Comparison of ENCODE assay signal across 8 cellular contexts in genomic region chr3:48556796-48557626, GRCh38. TPM values are rescaled to one million over a fixed set of nuclear protein-coding genes. Genes with fewer than 3 reads are reported as not detected.
DNase-seq lines count a peak whose midpoint lies in the region; ATAC-seq and TF ChIP-seq lines count a peak whose summit lies in the region.

TSS of gene PFKFB4 (minus strand) at chr3:48556803. CDS start at chr3:48556777, 26 bp downstream.

- H3K4me1 Mint-ChIP-seq in activated T-helper 17 cell treated with anti-CD3 and anti-CD28 coated beads, Interleukin-2, amount 50 U/mL, for 72 hours, result peaks cover 5% of the 10 kb centered on the region
- H3K4me1 Mint-ChIP-seq in naive thymus-derived CD4-positive, alpha-beta T cell, result peaks cover 11 to 66% (median 24%) of the 10 kb centered on the region in 7 donors
- H3K4me1 Mint-ChIP-seq in stimulated activated memory B cell treated with anti-CD40 and anti-IgM and Interleukin-4, amounts not matched to agents 10 μg/mL and 1 μg/mL and 100 μg/mL, for 72 hours, result peaks cover 47% of the 10 kb centered on the region

- H3K4me3 Mint-ChIP-seq in activated T-helper 17 cell treated with anti-CD3 and anti-CD28 coated beads, Interleukin-2, amount 50 U/mL, for 72 hours, result peak within 1 kb of the TSS; percentile 69
- peak within 1 kb of the TSS; percentile 77 to 93 (median 84) for H3K4me3 Mint-ChIP-seq in naive thymus-derived CD4-positive, alpha-beta T cell
- H3K4me3 Mint-ChIP-seq in stimulated activated memory B cell treated with anti-CD40 and anti-IgM and Interleukin-4, amounts not matched to agents 10 μg/mL and 1 μg/mL and 100 μg/mL, for 72 hours, result peak within 1 kb of the TSS; percentile 78

- POLR2A ChIA-PET in naive thymus-derived CD4-positive, alpha-beta T cell (lab: Charles Lee), result interaction anchor here (0.8 to 2.5 kb wide), 10 partner anchors 52 to 285 kb away, joined by 3 to 13 read pairs (median 4); partner anchors contain the start of genes ATRIP, CCDC51, SLC26A6 and TMA7

- H3K27ac Mint-ChIP-seq in activated T-helper 17 cell treated with anti-CD3 and anti-CD28 coated beads, Interleukin-2, amount 50 U/mL, for 72 hours, result peak within 1 kb of the TSS; percentile 74
- H3K27ac Mint-ChIP-seq in naive thymus-derived CD4-positive, alpha-beta T cell, result peak within 1 kb of the TSS; percentile 62 to 90 (median 80)
- H3K27ac Mint-ChIP-seq in stimulated activated memory B cell treated with anti-CD40 and anti-IgM and Interleukin-4, amounts not matched to agents 10 μg/mL and 1 μg/mL and 100 μg/mL, for 72 hours, result peak within 1 kb of the TSS; percentile 79

- H2AFZ ChIP-seq in fibroblast of lung (ENCODE audit: low read length), result peak within 1 kb of the TSS; percentile 81

- H4K20me1 ChIP-seq in fibroblast of lung (ENCODE audit: control insufficient read depth, extremely low read depth, insufficient read depth, low read length), result no peaks in the 10 kb centered on the region

- peak within 1 kb of the TSS; percentile 27 for H3K27ac ChIP-seq in fibroblast of lung (ENCODE audit: insufficient read depth, low read length)
- H3K27ac ChIP-seq in naive thymus-derived CD4-positive, alpha-beta T cell (ENCODE audit: low read depth, low read length), result peak within 1 kb of the TSS; percentile 52

- H3K27me3 Mint-ChIP-seq in activated T-helper 17 cell treated with anti-CD3 and anti-CD28 coated beads, Interleukin-2, amount 50 U/mL, for 72 hours, result no peaks in the 10 kb centered on the region
- peaks cover 0 to 3% (median 0%) of the 10 kb centered on the region in 5 donors for H3K27me3 Mint-ChIP-seq in naive thymus-derived CD4-positive, alpha-beta T cell
- H3K27me3 Mint-ChIP-seq in stimulated activated memory B cell treated with anti-CD40 and anti-IgM and Interleukin-4, amounts not matched to agents 10 μg/mL and 1 μg/mL and 100 μg/mL, for 72 hours, result no peaks in the 10 kb centered on the region

- H3K9ac ChIP-seq in fibroblast of lung (ENCODE audit: insufficient read depth, low read length), result peak within 1 kb of the TSS; percentile 65

- peak; percentile 89 for ATAC-seq in activated T-helper 17 cell treated with anti-CD3 and anti-CD28 coated beads, Interleukin-2, amount 50 U/mL, for 72 hours (replicated peaks)
- peak; percentile 91 for ATAC-seq in naive thymus-derived CD4-positive, alpha-beta T cell
- ATAC-seq in stimulated activated memory B cell treated with anti-CD40 and anti-IgM and Interleukin-4, amounts not matched to agents 10 μg/mL and 1 μg/mL and 100 μg/mL, for 72 hours, result peak; percentile 95

- H3K4me2 ChIP-seq in fibroblast of lung (ENCODE audit: extremely low read depth, insufficient read depth, low read length), result peak within 1 kb of the TSS; percentile 96

- H3K27me3 ChIP-seq in fibroblast of lung (ENCODE audit: control insufficient read depth, insufficient read depth, low read length), result no peaks in the 10 kb centered on the region
- H3K27me3 ChIP-seq in naive thymus-derived CD4-positive, alpha-beta T cell (ENCODE audit: control insufficient read depth in 2 of 2, insufficient read depth in 2 of 2, low read length in 2 of 2), result no peaks in the 10 kb centered on the region

- H3K4me3 ChIP-seq in fibroblast of lung (replicated peaks in 1 of 4; ENCODE audit: control extremely low read depth in 1 of 4, insufficient read depth in 1 of 4, low read depth in 3 of 4, low read length in 4 of 4), result peak within 1 kb of the TSS; percentile 62 to 74 (median 64)
- peak within 1 kb of the TSS; percentile 85 for H3K4me3 ChIP-seq in naive thymus-derived CD4-positive, alpha-beta T cell (ENCODE audit: low read length)

- no peak for TF ChIP-seq CTCF in fibroblast of lung (conservative IDR thresholded peaks at IDR 0.05 in 1 of 2, IDR thresholded peaks at IDR 0.05 in 1 of 2; ENCODE audit: low read depth in 1 of 2, low read length in 2 of 2)

- H3K79me2 ChIP-seq in fibroblast of lung (ENCODE audit: control insufficient read depth, insufficient read depth, low read length), result no peaks in the 10 kb centered on the region

- H3K9me3 ChIP-seq in fibroblast of lung (ENCODE audit: control insufficient read depth, insufficient read depth, low read depth, low read length), result no peaks in the 10 kb centered on the region
- H3K9me3 ChIP-seq in naive thymus-derived CD4-positive, alpha-beta T cell (ENCODE audit: control insufficient read depth in 2 of 3, low read length in 3 of 3), result no peaks in the 10 kb centered on the region

- intact Hi-C loops in naive thymus-derived CD4-positive, alpha-beta T cell (cut with micrococcal nuclease), result loop anchor here (1.0 to 10.0 kb wide), 26 partner anchors 42 to 1580 kb away; partner anchors contain the start of genes CDC25A (in 2 of the 2), NDUFAF3 (in 2 of the 2), WDR6 (in 2 of the 2) and ZNF589 (in 2 of the 2)

- no peaks in the 10 kb centered on the region for H3K9me3 Mint-ChIP-seq in activated T-helper 17 cell treated with anti-CD3 and anti-CD28 coated beads, Interleukin-2, amount 50 U/mL, for 72 hours
- H3K9me3 Mint-ChIP-seq in naive thymus-derived CD4-positive, alpha-beta T cell, result no peaks in the 10 kb centered on the region
- no peaks in the 10 kb centered on the region for H3K9me3 Mint-ChIP-seq in stimulated activated memory B cell treated with anti-CD40 and anti-IgM and Interleukin-4, amounts not matched to agents 10 μg/mL and 1 μg/mL and 100 μg/mL, for 72 hours

- DNase-seq in EL (peak; percentile 100), GOT3 (lab: John Stamatoyannopoulos, UW) (peak; percentile 95), LHCN-M2 (ENCODE audit: low read depth) (peak; percentile 99), RPMI8226 (peak; percentile 99), fibroblast of lung (ENCODE audit: low read depth in 2 of 2) (peak; percentile 99)
- DNase-seq in naive thymus-derived CD4-positive, alpha-beta T cell, result peak; percentile 97 to 100 (median 99)

- H3K36me3 Mint-ChIP-seq in activated T-helper 17 cell treated with anti-CD3 and anti-CD28 coated beads, Interleukin-2, amount 50 U/mL, for 72 hours (ENCODE audit: low read depth), result peaks cover 59% of the 10 kb centered on the region
- peaks cover 0 to 16% (median 0%) of the 10 kb centered on the region in 5 donors for H3K36me3 Mint-ChIP-seq in naive thymus-derived CD4-positive, alpha-beta T cell
- H3K36me3 Mint-ChIP-seq in stimulated activated memory B cell treated with anti-CD40 and anti-IgM and Interleukin-4, amounts not matched to agents 10 μg/mL and 1 μg/mL and 100 μg/mL, for 72 hours, result no peaks in the 10 kb centered on the region

- CTCF ChIA-PET in naive thymus-derived CD4-positive, alpha-beta T cell (lab: Charles Lee), result interaction anchor here (0.5 to 3.7 kb wide), 11 partner anchors 48 to 364 kb away, joined by 3 to 39 read pairs (median 3); partner anchors contain the start of genes CCDC51 and TMA7

- peaks cover 32% of the 10 kb centered on the region for H3K4me1 ChIP-seq in fibroblast of lung (ENCODE audit: control insufficient read depth, extremely low read depth, insufficient read depth, low read length)
- H3K4me1 ChIP-seq in naive thymus-derived CD4-positive, alpha-beta T cell (ENCODE audit: control insufficient read depth in 2 of 2, insufficient read depth in 2 of 2, low read length in 2 of 2), result peaks cover 5 to 10% of the 10 kb centered on the region in 2 donors

- peaks cover under 1% of the 10 kb centered on the region for H3K36me3 ChIP-seq in fibroblast of lung (ENCODE audit: control insufficient read depth, insufficient read depth, low read length)
- H3K36me3 ChIP-seq in naive thymus-derived CD4-positive, alpha-beta T cell (ENCODE audit: control insufficient read depth in 2 of 3, insufficient read depth in 3 of 3, low read length in 3 of 3), result no peaks in the 10 kb centered on the region

RNA-seq across cellular contexts. Expression of gene PFKFB4, which starts in this region (rescaled TPM):
- total RNA-seq in LHCN-M2 (2014; rRNA removed) (22.1 and 22.6 TPM in 2 replicates), fibroblast of lung (6.7 and 12.2 TPM in 2 replicates)
- polyA plus RNA-seq in LHCN-M2 (2012), result 18.5 TPM
- total RNA-seq in activated T-helper 17 cell treated with anti-CD3 and anti-CD28 coated beads, Interleukin-2, amount 50 U/mL, for 72 hours, result 100 to 1,000 TPM in 1 of 2 donors, 10 to 100 TPM in 1; 52.5 to 277 TPM
- 4.9 and 9.3 TPM in 2 replicates for polyA plus RNA-seq in fibroblast of lung
- 4.8 and 7.8 TPM in 2 replicates for polyA plus RNA-seq in fibroblast of lung (2012)
- 11.7 and 16.5 TPM in 2 replicates for polyA minus RNA-seq in fibroblast of lung (ENCODE audit: low replicate concordance)
- total RNA-seq in naive thymus-derived CD4-positive, alpha-beta T cell, result 10 to 100 TPM in 2 of 5 experiments, 1 to 10 TPM in 3; 3.0 to 64.2 (median 3.7) TPM
- 1 to 10 TPM; 2.6 to 3.4 TPM for polyA plus RNA-seq in naive thymus-derived CD4-positive, alpha-beta T cell

Comparison
In these comparisons a context has a peak if more than half of its experiments do, and no peak if none do; other contexts are left out.
1. Peak in every context shown above with its lines: DNase-seq, ATAC-seq, H3K4me3 ChIP-seq and H3K27ac ChIP-seq.